Comparison of ENCODE assay signal across 13 cellular contexts in the genomic region with DNA sequence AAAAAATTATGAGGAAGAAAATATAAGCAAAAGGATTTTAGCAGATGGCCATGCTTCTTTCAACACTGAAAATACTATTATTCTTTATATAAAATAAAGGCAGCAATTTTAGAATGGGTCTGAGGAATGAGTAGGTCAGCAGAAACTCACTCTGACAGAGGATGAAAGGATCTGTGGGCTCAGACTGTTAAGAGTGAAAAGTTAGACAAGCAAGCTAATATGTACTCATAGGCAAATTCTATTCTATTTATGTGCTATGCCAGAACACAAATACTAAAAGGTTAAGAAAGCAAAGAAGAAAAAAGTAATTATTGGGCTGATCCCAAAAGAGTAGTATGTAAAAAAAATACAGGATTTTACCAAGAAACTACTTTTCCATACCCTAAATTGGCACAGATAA.
"Had no signal": no experiment of that assay in that cellular context is flagged by ENCODE, and none has a peak within 500 bp of the region (broad histone marks: within the 10 kb centered on the region; RNA-seq: fewer than 3 reads in every experiment).

No MANE protein-coding gene starts in this region.

- H3K4me1 ChIP-seq: uterus had no signal

- H3K4me3 ChIP-seq: left ventricle myocardium inferior, tibial artery, uterus had no signal

- ATAC-seq: activated naive CD8-positive, alpha-beta T cell treated with anti-CD3 and anti-CD28 coated beads, Interleukin-2, amount 50 U/mL, for 24 hours; foreskin keratinocyte; naive thymus-derived CD8-positive, alpha-beta T cell; stimulated activated memory B cell treated with anti-CD40 and anti-IgM and Interleukin-4, amounts not matched to agents 10 μg/mL and 1 μg/mL and 100 μg/mL, for 72 hours had no signal

- DNase-seq: activated CD4-positive, alpha-beta T cell treated with anti-CD3 and anti-CD28 coated beads for 1 hour; activated CD4-positive, alpha-beta T cell treated with anti-CD3 and anti-CD28 coated beads, Interleukin-2, amount 50 U/mL, for 4 hours; activated naive CD4-positive, alpha-beta T cell; activated naive CD8-positive, alpha-beta T cell treated with anti-CD3 and anti-CD28 coated beads, Interleukin-2, amount 50 U/mL, for 24 hours; activated T-cell treated with anti-CD3 and anti-CD28 coated beads for 4 hours; effector memory CD4-positive, alpha-beta T cell; foreskin keratinocyte; left ventricle myocardium inferior; naive thymus-derived CD8-positive, alpha-beta T cell; retina; tibial artery; uterus had no signal

- H3K27me3 ChIP-seq: foreskin keratinocyte, tibial artery, uterus had no signal

- H3K36me3 ChIP-seq: left ventricle myocardium inferior, tibial artery, uterus had no signal

- H3K27ac ChIP-seq: foreskin keratinocyte, left ventricle myocardium inferior, tibial artery, uterus had no signal

- H3K9me3 ChIP-seq: left ventricle myocardium inferior, tibial artery, uterus had no signal
